Comparison of ENCODE assay signal across 18 cellular contexts in the genomic region with DNA sequence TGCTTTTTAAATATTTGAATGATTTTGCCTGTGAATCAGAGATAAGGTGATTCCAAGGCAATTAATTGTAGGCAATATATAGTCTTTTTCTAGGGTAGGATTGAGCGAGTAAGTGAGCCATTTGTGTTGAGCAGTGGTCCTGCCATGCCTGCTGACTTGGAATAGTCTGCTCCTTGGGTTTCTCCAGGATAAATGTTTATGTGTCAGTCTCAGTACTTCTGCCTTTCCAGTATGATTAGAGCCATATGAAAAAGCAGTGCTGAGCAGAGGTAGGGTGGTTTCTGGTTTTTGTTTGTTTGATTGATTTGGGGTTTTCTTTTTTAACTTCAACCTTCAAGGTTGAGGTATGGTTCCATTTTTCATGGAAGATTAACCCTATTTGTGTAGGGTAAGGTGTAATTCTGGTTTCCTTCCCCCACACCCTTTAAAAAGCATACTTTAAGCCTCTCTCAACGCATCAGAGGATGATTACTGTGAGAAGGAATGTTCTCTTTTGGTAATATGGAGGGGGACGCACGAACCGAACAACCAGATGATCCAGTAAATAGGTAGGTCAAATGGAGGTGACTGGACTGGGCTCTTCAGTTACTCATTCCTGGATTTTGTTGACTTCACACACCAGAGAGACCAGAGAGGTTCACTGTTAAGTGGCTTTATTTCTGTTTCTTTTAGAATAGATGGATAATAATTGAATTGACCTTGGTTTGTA. TPM values are rescaled to one million over a fixed set of nuclear protein-coding genes. Genes with fewer than 3 reads are reported as not detected.
A peak's percentile ranks its signal among the peaks of the same experiment; 100 is the strongest.
DNase-seq lines count a peak whose midpoint lies in the region; TF ChIP-seq lines count a peak whose summit lies in the region.
"Had no signal": no experiment of that assay in that cellular context is flagged by ENCODE, and none has a peak within 500 bp of the region (broad histone marks: within the 10 kb centered on the region; RNA-seq: fewer than 3 reads in every experiment).

No MANE protein-coding gene starts in this region.

- peaks cover 52% of the 10 kb centered on the region for H3K4me1 Mint-ChIP-seq in type B pancreatic cell (ENCODE audit: unreplicated experiment)
- H3K4me1 Mint-ChIP-seq in activated naive CD4-positive, alpha-beta T cell treated with anti-CD3 and anti-CD28 coated beads for 36 hours (ENCODE audit: low read depth): peaks cover 21% of the 10 kb centered on the region

- no peak overlapping the region for H3K4me3 ChIP-seq in fibroblast of villous mesenchyme (ENCODE audit: low read depth, low read length)
- H3K4me3 ChIP-seq: mucosa of descending colon, ovary had no signal

- CTCF ChIA-PET in activated naive CD4-positive, alpha-beta T cell treated with anti-CD3 and anti-CD28 coated beads for 36 hours (lab: Charles Lee): no interaction called here

- peaks cover 23% of the 10 kb centered on the region for H3K36me3 Mint-ChIP-seq in type B pancreatic cell
- H3K36me3 Mint-ChIP-seq in activated naive CD4-positive, alpha-beta T cell treated with anti-CD3 and anti-CD28 coated beads for 36 hours (ENCODE audit: low read depth): no peaks in the 10 kb centered on the region
- H3K36me3 Mint-ChIP-seq: activated naive CD4-positive, alpha-beta T cell treated with anti-CD3 and anti-CD28 coated beads, Interleukin-2, amount 10 ng/mL, durations not matched to agents 7 days and 5 days; CD4-positive, CD25-positive, alpha-beta regulatory T cell had no signal

- intact Hi-C loops in activated naive CD4-positive, alpha-beta T cell treated with anti-CD3 and anti-CD28 coated beads for 36 hours (cut with micrococcal nuclease): loop anchor here (5.0 kb wide), 1 partner anchor 188 kb away; a partner anchor contains a TSS

- in situ Hi-C loops in G401 (cut with HindIII; ENCODE audit: low sequenced_read_pairs): no loop called here

- TF ChIP-seq CTCF in fibroblast of villous mesenchyme (IDR thresholded peaks at IDR 0.05; ENCODE audit: insufficient read depth, low read depth, low read length): no peak
- TF ChIP-seq CTCF in type B pancreatic cell (conservative IDR thresholded peaks at IDR 0.05): no peak

- peak overlapping the region; percentile 81 for H3K27ac Mint-ChIP-seq in type B pancreatic cell
- H3K27ac Mint-ChIP-seq in activated naive CD4-positive, alpha-beta T cell treated with anti-CD3 and anti-CD28 coated beads for 36 hours: no peak overlapping the region
- H3K27ac Mint-ChIP-seq: activated naive CD4-positive, alpha-beta T cell treated with anti-CD3 and anti-CD28 coated beads, Interleukin-2, amount 10 ng/mL, durations not matched to agents 7 days and 5 days; CD4-positive, CD25-positive, alpha-beta regulatory T cell had no signal

- H3K4me3 Mint-ChIP-seq in type B pancreatic cell: peak overlapping the region; percentile 46
- no peak overlapping the region for H3K4me3 Mint-ChIP-seq in activated naive CD4-positive, alpha-beta T cell treated with anti-CD3 and anti-CD28 coated beads for 36 hours
- H3K4me3 Mint-ChIP-seq: activated naive CD4-positive, alpha-beta T cell treated with anti-CD3 and anti-CD28 coated beads, Interleukin-2, amount 10 ng/mL, durations not matched to agents 7 days and 5 days; CD4-positive, CD25-positive, alpha-beta regulatory T cell had no signal

- no peaks in the 10 kb centered on the region for H3K27me3 Mint-ChIP-seq in type B pancreatic cell
- H3K27me3 Mint-ChIP-seq in activated naive CD4-positive, alpha-beta T cell treated with anti-CD3 and anti-CD28 coated beads for 36 hours (ENCODE audit: low read depth): peaks cover 8% of the 10 kb centered on the region

- H3K9me3 Mint-ChIP-seq in type B pancreatic cell: peaks cover 14% of the 10 kb centered on the region
- peaks cover 1% of the 10 kb centered on the region for H3K9me3 Mint-ChIP-seq in activated naive CD4-positive, alpha-beta T cell treated with anti-CD3 and anti-CD28 coated beads for 36 hours
- H3K9me3 Mint-ChIP-seq: activated naive CD4-positive, alpha-beta T cell treated with anti-CD3 and anti-CD28 coated beads, Interleukin-2, amount 10 ng/mL, durations not matched to agents 7 days and 5 days had no signal

- DNase-seq in LHCN-M2 (ENCODE audit: low read depth) (peak; percentile 66), astrocyte of the hippocampus (ENCODE audit: low read depth, low spot score) (peak; percentile 79), fibroblast of villous mesenchyme (ENCODE audit: low read depth) (peak; percentile 59), type B pancreatic cell (ENCODE audit: extremely low spot score, unreplicated experiment) (no peak), G401 (ENCODE audit: low spot score) (no peak)
- no peak for DNase-seq in activated naive CD4-positive, alpha-beta T cell treated with anti-CD3 and anti-CD28 coated beads for 36 hours
- DNase-seq in stimulated activated CD4-positive, alpha-beta T cell treated with anti-CD3 and anti-CD28 coated beads, Interleukin-4, amount 100 ng/mL, for 4 hours: no peak
- DNase-seq: activated CD8-positive, alpha-beta memory T cell treated with anti-CD3 and anti-CD28 coated beads, Interleukin-2, amount 50 U/mL, for 48 hours; activated naive CD4-positive, alpha-beta T cell treated with anti-CD3 and anti-CD28 coated beads, Interleukin-2, amount 10 ng/mL, durations not matched to agents 7 days and 5 days; caudate nucleus; CD4-positive, CD25-positive, alpha-beta regulatory T cell; DND-41; head of caudate nucleus; mucosa of descending colon; NCI-H1694 treated with DMSO at 0.1 percent for 48 hours; NCI-H524 treated with DMSO at 0.1 percent for 48 hours; ovary; stimulated activated CD4-positive, alpha-beta T cell treated with anti-CD3 and anti-CD28 coated beads, Interleukin-12 subunit alpha, Interleukin-12 subunit beta, amount 100 ng/mL, for 4 hours had no signal

RNA-seq across cellular contexts. Expression of a gene that starts 22.7 kb away (rescaled TPM):
- total RNA-seq in LHCN-M2 (2014; rRNA removed): 170 and 223 TPM in 2 replicates
- polyA plus RNA-seq in LHCN-M2 (2012): 117 TPM
- 475 and 524 TPM in 2 replicates for total RNA-seq in fibroblast of villous mesenchyme
- total RNA-seq in type B pancreatic cell (ENCODE audit: low replicate concordance): 44.4 and 71.3 TPM in 2 replicates
- 1.4 and 1.5 TPM in 2 replicates for total RNA-seq in G401 (2014; rRNA removed; shearing (Covaris generic))
- total RNA-seq in activated naive CD4-positive, alpha-beta T cell treated with anti-CD3 and anti-CD28 coated beads for 36 hours: 1 to 10 TPM; 3.0 to 3.2 TPM

Comparison
In these comparisons a context has a peak if more than half of its experiments do, and no peak if none do; other contexts are left out.
1. DNase-seq: peak in LHCN-M2 (single experiment), astrocyte of the hippocampus (single experiment) and fibroblast of villous mesenchyme (single experiment); none in type B pancreatic cell (single experiment), G401 (single experiment), activated naive CD4-positive, alpha-beta T cell treated with anti-CD3 and anti-CD28 coated beads for 36 hours (single experiment) and stimulated activated CD4-positive, alpha-beta T cell treated with anti-CD3 and anti-CD28 coated beads, Interleukin-4, amount 100 ng/mL, for 4 hours (0 of 2).
2. RNA of a gene that starts 22.7 kb away (total RNA-seq): 475 to 524 TPM in fibroblast of villous mesenchyme, 170 to 223 TPM in LHCN-M2 and 44.4 to 71.3 TPM in type B pancreatic cell; 3.0 to 3.2 TPM in activated naive CD4-positive, alpha-beta T cell treated with anti-CD3 and anti-CD28 coated beads for 36 hours and 1.4 to 1.5 TPM in G401; every median in the first group is over 10 times any median in the second.